Comparison of ENCODE assay signal across 8 cellular contexts in the genomic region with DNA sequence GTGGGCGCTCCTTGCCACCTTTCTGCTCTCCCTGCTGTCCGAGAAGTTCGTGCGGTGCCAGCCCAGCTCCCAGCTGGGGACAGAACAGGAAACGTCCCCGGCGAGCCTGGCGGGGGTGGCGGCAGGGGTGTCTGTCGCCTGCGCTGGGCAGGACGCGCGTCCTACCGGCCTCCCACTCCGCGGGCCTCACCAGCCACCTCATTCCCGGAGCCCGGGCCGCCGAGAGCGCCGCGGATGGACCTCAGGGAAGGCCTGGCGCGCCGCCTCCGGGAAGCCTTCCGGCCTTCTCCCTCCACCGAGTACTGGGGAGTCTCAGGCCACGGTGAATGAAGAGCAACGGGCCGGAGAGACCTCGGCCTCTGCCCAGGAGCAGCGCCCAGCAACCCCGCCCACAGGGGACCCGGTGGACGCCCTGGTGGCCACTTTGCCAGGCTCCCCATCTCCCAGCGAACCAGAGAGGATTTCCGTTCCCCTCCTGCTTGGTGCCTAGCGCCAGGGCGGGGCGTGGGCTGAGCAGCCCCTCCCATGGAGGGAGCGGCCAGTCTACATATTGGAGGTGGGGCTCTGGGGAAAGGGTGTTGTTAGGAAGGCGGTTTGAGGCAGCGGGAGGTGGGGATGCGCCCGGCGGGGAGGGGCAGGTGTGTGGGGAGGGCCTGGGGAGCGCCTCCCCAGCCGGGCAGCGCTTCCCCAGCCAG. TPM values are rescaled to one million over a fixed set of nuclear protein-coding genes. Genes with fewer than 3 reads are reported as not detected.
DNase-seq lines count a peak whose midpoint lies in the region; ATAC-seq, FAIRE-seq and TF ChIP-seq lines count a peak whose summit lies in the region.

No MANE protein-coding gene starts in this region.

- H3K4me1 Mint-ChIP-seq in activated CD4-positive, alpha-beta T cell treated with anti-CD3 and anti-CD28 coated beads, Interleukin-2, amount 10 ng/mL, durations not matched to agents 24 days and 14 days = peaks cover 11% of the 10 kb centered on the region
- peaks cover 55% of the 10 kb centered on the region for H3K4me1 Mint-ChIP-seq in dendritic cell treated with granulocyte-macrophage colony-stimulating factor and Interleukin-4, amounts not matched to agents 40 ng/mL and 50 ng/mL, for 4 days (ENCODE audit: low read depth)

- TF ChIP-seq POLR2A in GM18505 (IDR thresholded peaks at IDR 0.05; ENCODE audit: borderline replicate concordance, extremely low read depth, insufficient read depth, insufficient read length) = no peak
- TF ChIP-seq POLR2A in HepG2 (IDR thresholded peaks at IDR 0.05; ENCODE audit: insufficient read depth in 1 of 2, low read depth in 2 of 2, low read length in 2 of 2) = no peak

- CTCF ChIA-PET in HepG2 (lab: Yijun Ruan, JAX; ENCODE audit: low intra/inter-chr PET ratio, low total read pairs) = interaction anchor here (2.0 kb wide), 1 partner anchor 133 kb away, joined by 18 read pairs; no protein-coding TSS in a partner anchor

- TF ChIP-seq RAD21 in HepG2 (CRISPR knock-in tag; IDR thresholded peaks at IDR 0.05) = no peak

- H3K36me3 Mint-ChIP-seq in activated CD4-positive, alpha-beta T cell treated with anti-CD3 and anti-CD28 coated beads, Interleukin-2, amount 10 ng/mL, durations not matched to agents 24 days and 14 days (ENCODE audit: low read depth) = peaks cover 4% of the 10 kb centered on the region
- no peaks in the 10 kb centered on the region for H3K36me3 Mint-ChIP-seq in dendritic cell treated with granulocyte-macrophage colony-stimulating factor and Interleukin-4, amounts not matched to agents 40 ng/mL and 50 ng/mL, for 4 days (ENCODE audit: low read depth)

- H3K4me3 Mint-ChIP-seq in activated CD4-positive, alpha-beta T cell treated with anti-CD3 and anti-CD28 coated beads, Interleukin-2, amount 10 ng/mL, durations not matched to agents 24 days and 14 days = peak overlapping the region; percentile 93
- peak overlapping the region; percentile 86 for H3K4me3 Mint-ChIP-seq in dendritic cell treated with granulocyte-macrophage colony-stimulating factor and Interleukin-4, amounts not matched to agents 40 ng/mL and 50 ng/mL, for 4 days

- intact Hi-C loops in activated CD4-positive, alpha-beta T cell treated with anti-CD3 and anti-CD28 coated beads, Interleukin-2, amount 10 ng/mL, durations not matched to agents 24 days and 14 days (cut with micrococcal nuclease) = loop anchor here (1.0 to 5.0 kb wide), 4 partner anchors 20 to 244 kb away; a partner anchor contains a TSS
- intact Hi-C loops in dendritic cell treated with granulocyte-macrophage colony-stimulating factor and Interleukin-4, amounts not matched to agents 40 ng/mL and 50 ng/mL, for 4 days (cut with micrococcal nuclease) = loop anchor here (5.0 kb wide), 1 partner anchor 349 kb away; no protein-coding TSS in a partner anchor
- intact Hi-C loops in HepG2 (cut with micrococcal nuclease; ENCODE audit: unreplicated experiment) = loop anchor here (2.0 kb wide), 1 partner anchor 20 kb away; a partner anchor contains a TSS

- ATAC-seq in GM18505 (IDR thresholded peaks at IDR 0.05; ENCODE audit: unreplicated experiment) = peak; percentile 25
- peak; percentile 30 for ATAC-seq in HG03045 (IDR thresholded peaks at IDR 0.05; ENCODE audit: unreplicated experiment)
- ATAC-seq in HepG2 = peak; percentile 56

- H3K9me3 Mint-ChIP-seq in activated CD4-positive, alpha-beta T cell treated with anti-CD3 and anti-CD28 coated beads, Interleukin-2, amount 10 ng/mL, durations not matched to agents 24 days and 14 days = no peaks in the 10 kb centered on the region
- no peaks in the 10 kb centered on the region for H3K9me3 Mint-ChIP-seq in dendritic cell treated with granulocyte-macrophage colony-stimulating factor and Interleukin-4, amounts not matched to agents 40 ng/mL and 50 ng/mL, for 4 days

- peak overlapping the region; percentile 76 for H3K9ac ChIP-seq in HepG2 (ENCODE audit: insufficient read depth, low read depth, low read length)

- H3K79me2 ChIP-seq in HepG2 (ENCODE audit: insufficient read depth, low read length) = no peaks in the 10 kb centered on the region

- no peak for TF ChIP-seq CTCF in 22Rv1 (IDR thresholded peaks at IDR 0.05)
- no peak for TF ChIP-seq CTCF in HepG2 (CRISPR knock-in tag; IDR thresholded peaks at IDR 0.05)

- 0% methylated on average over 8 of the region's 52 CpGs for WGBS in HepG2 (ENCODE audit: low lambda C conversion rate)

- DNase-seq in NCI-H345 (lab: John Stamatoyannopoulos, UW) = peak; percentile 95
- DNase-seq in activated CD4-positive, alpha-beta T cell treated with anti-CD3 and anti-CD28 coated beads, Interleukin-2, amount 10 ng/mL, durations not matched to agents 24 days and 14 days = peak; percentile 97
- peak; percentile 75 for DNase-seq in HepG2 (ENCODE audit: low spot score)
- peak; percentile 78 for DNase-seq in stimulated activated CD4-positive, alpha-beta T cell treated with anti-CD3 and anti-CD28 coated beads, Interleukin-4, amount 100 ng/mL, for 24 hours

- in situ Hi-C loops in HepG2 (cut with HindIII; ENCODE audit: extremely low pct_ligation_motif_present, low pct_unique_long_range_greater_than_20kb) = loop anchor here (5.0 kb wide), 1 partner anchor 134 kb away; a partner anchor contains a TSS

- H3K4me3 ChIP-seq in HepG2 (replicated peaks in 1 of 3; ENCODE audit: insufficient read depth in 1 of 3, low read depth in 2 of 3, low read length in 3 of 3) = peak overlapping the region; percentile 61 to 80 (median 64)

- H3K4me1 ChIP-seq in HepG2 (ENCODE audit: insufficient read depth, low read length) = peaks cover 82% of the 10 kb centered on the region

- H4K20me1 ChIP-seq in HepG2 (ENCODE audit: insufficient read depth, low read length) = no peaks in the 10 kb centered on the region

- FAIRE-seq in HepG2 (lab: Jason Lieb, UNC) = peak; percentile 15

- peaks cover 4 to 6% of the 10 kb centered on the region in 2 experiments; a peak in 2 of 5 replicates for H3K27me3 ChIP-seq in HepG2 (ENCODE audit: control insufficient read depth in 1 of 2, insufficient read depth in 2 of 2, low read length in 2 of 2)

- BruUV-seq in HepG2 (replicated peaks; lab: Mats Ljungman, UMichigan) = TSS peak; percentile 79

- H3K27ac ChIP-seq in 22Rv1 (peak overlapping the region; percentile 99), HepG2 (ENCODE audit: extremely low read length, insufficient read depth, low read length) (peak overlapping the region; percentile 51)

- TF ChIP-seq EP300 in HepG2 (IDR thresholded peaks at IDR 0.05; ENCODE audit: low read depth in 2 of 2, low read length in 2 of 2) (no peak), HepG2 (CRISPR knock-in tag; IDR thresholded peaks at IDR 0.05; ENCODE audit: borderline replicate concordance) (no peak)

- peak overlapping the region; percentile 85 for H3K4me2 ChIP-seq in HepG2 (ENCODE audit: low read depth, low read length)

- peak overlapping the region; percentile 95 for H3K27ac Mint-ChIP-seq in activated CD4-positive, alpha-beta T cell treated with anti-CD3 and anti-CD28 coated beads, Interleukin-2, amount 10 ng/mL, durations not matched to agents 24 days and 14 days
- peak overlapping the region; percentile 92 for H3K27ac Mint-ChIP-seq in dendritic cell treated with granulocyte-macrophage colony-stimulating factor and Interleukin-4, amounts not matched to agents 40 ng/mL and 50 ng/mL, for 4 days

- H3K36me3 ChIP-seq in HepG2 (replicated peaks in 1 of 2; ENCODE audit: control insufficient read depth in 1 of 2, insufficient read depth in 2 of 2, low read length in 2 of 2) = no peaks in the 10 kb centered on the region

- H3K27me3 Mint-ChIP-seq in activated CD4-positive, alpha-beta T cell treated with anti-CD3 and anti-CD28 coated beads, Interleukin-2, amount 10 ng/mL, durations not matched to agents 24 days and 14 days = peaks cover 4% of the 10 kb centered on the region
- H3K27me3 Mint-ChIP-seq in dendritic cell treated with granulocyte-macrophage colony-stimulating factor and Interleukin-4, amounts not matched to agents 40 ng/mL and 50 ng/mL, for 4 days = peaks cover 30% of the 10 kb centered on the region

- H2AFZ ChIP-seq in HepG2 (ENCODE audit: low read length) = no peak overlapping the region

- no peaks in the 10 kb centered on the region for H3K9me3 ChIP-seq in HepG2 (ENCODE audit: low read length)

- POLR2A ChIA-PET in HepG2 (lab: Yijun Ruan, JAX) = interaction anchor here (0.6 to 3.4 kb wide), 20 partner anchors 9 to 1308 kb away, joined by 3 to 38 read pairs (median 5); a partner anchor contains a TSS

RNA-seq across cellular contexts. Expression of a gene that starts 9.5 kb away (rescaled TPM):
- total RNA-seq in activated CD4-positive, alpha-beta T cell treated with anti-CD3 and anti-CD28 coated beads, Interleukin-2, amount 10 ng/mL, durations not matched to agents 24 days and 14 days = 207 and 209 TPM in 2 replicates
- total RNA-seq in HepG2 (2016; rRNA removed; fragmentation: Illumina TruSeq; extraction: Trizol) = 6.2 and 11.9 TPM in 2 replicates
- total RNA-seq in HepG2 (2016; cell fraction: cytosol; rRNA removed; fragmentation: Illumina TruSeq; extraction: Trizol; ENCODE audit: low read depth) = 7.1 and 8.0 TPM in 2 replicates
- total RNA-seq in HepG2 (2016; cell fraction: insoluble cytoplasmic fraction; rRNA removed; fragmentation: Illumina TruSeq; extraction: Trizol) = 5.5 and 13.2 TPM in 2 replicates
- total RNA-seq in HepG2 (2016; cell fraction: membrane; rRNA removed; fragmentation: Illumina TruSeq; extraction: Trizol) = 10.5 and 12.4 TPM in 2 replicates
- 11.2 and 11.3 TPM in 2 replicates for total RNA-seq in HepG2 (2016; cell fraction: nucleus; rRNA removed; fragmentation: Illumina TruSeq; extraction: Trizol)
- polyA plus RNA-seq in HepG2 (2011; rRNA removed) = 49.9 and 70.7 TPM in 2 replicates
- 24.2 and 35.1 TPM in 2 replicates for polyA plus RNA-seq in HepG2 (2011; cell fraction: cytosol; rRNA removed)
- polyA plus RNA-seq in HepG2 (2011; cell fraction: nucleus; rRNA removed) = 534 and 601 TPM in 2 replicates
- polyA plus RNA-seq in HepG2 (2012) = 20.3 and 22.1 TPM in 2 replicates
- polyA plus RNA-seq in HepG2 (2016; cell fraction: cytosol; fragmentation: Illumina TruSeq; extraction: Trizol; ENCODE audit: low read depth) = 6.2 and 6.4 TPM in 2 replicates
- polyA plus RNA-seq in HepG2 (2016; cell fraction: insoluble cytoplasmic fraction; fragmentation: Illumina TruSeq; extraction: Trizol; ENCODE audit: low read depth) = 5.6 and 7.2 TPM in 2 replicates
- polyA plus RNA-seq in HepG2 (2016; cell fraction: membrane; fragmentation: Illumina TruSeq; extraction: Trizol; ENCODE audit: low read depth) = 9.0 and 10.4 TPM in 2 replicates
- polyA plus RNA-seq in HepG2 (2016; cell fraction: nucleus; fragmentation: Illumina TruSeq; extraction: Trizol; ENCODE audit: insufficient read depth, low read depth) = 35.7 and 39.2 TPM in 2 replicates
- 0.61 and 40.6 TPM in 2 replicates for polyA minus RNA-seq in HepG2 (2011; rRNA and poly(A)+ RNA removed; ENCODE audit: low replicate concordance)
- 12.6 and 13.8 TPM in 2 replicates for polyA minus RNA-seq in HepG2 (2011; cell fraction: cytosol; rRNA and poly(A)+ RNA removed)
- 32.2 and 34.3 TPM in 2 replicates for polyA minus RNA-seq in HepG2 (2011; cell fraction: nucleus; rRNA and poly(A)+ RNA removed)

RNA-seq across cellular contexts. Expression of a gene that starts 16.6 kb away (rescaled TPM):
- total RNA-seq in activated CD4-positive, alpha-beta T cell treated with anti-CD3 and anti-CD28 coated beads, Interleukin-2, amount 10 ng/mL, durations not matched to agents 24 days and 14 days = not detected in 2 replicates
- total RNA-seq in HepG2 (2016; rRNA removed; fragmentation: Illumina TruSeq; extraction: Trizol) = not detected in 2 replicates
- total RNA-seq in HepG2 (2016; cell fraction: cytosol; rRNA removed; fragmentation: Illumina TruSeq; extraction: Trizol; ENCODE audit: low read depth) = not detected in 2 replicates
- not detected in 2 replicates for total RNA-seq in HepG2 (2016; cell fraction: insoluble cytoplasmic fraction; rRNA removed; fragmentation: Illumina TruSeq; extraction: Trizol)
- total RNA-seq in HepG2 (2016; cell fraction: membrane; rRNA removed; fragmentation: Illumina TruSeq; extraction: Trizol) = not detected in 2 replicates
- not detected in 2 replicates for total RNA-seq in HepG2 (2016; cell fraction: nucleus; rRNA removed; fragmentation: Illumina TruSeq; extraction: Trizol)
- polyA plus RNA-seq in HepG2 (2011; rRNA removed) = 0.05 TPM in 1 of 2 replicates, not detected in the other
- not detected in 2 replicates for polyA plus RNA-seq in HepG2 (2011; cell fraction: cytosol; rRNA removed)
- polyA plus RNA-seq in HepG2 (2011; cell fraction: nucleus; rRNA removed) = not detected in 2 replicates
- not detected in 2 replicates for polyA plus RNA-seq in HepG2 (2012)
- polyA plus RNA-seq in HepG2 (2016; cell fraction: cytosol; fragmentation: Illumina TruSeq; extraction: Trizol; ENCODE audit: low read depth) = not detected in 2 replicates
- not detected in 2 replicates for polyA plus RNA-seq in HepG2 (2016; cell fraction: insoluble cytoplasmic fraction; fragmentation: Illumina TruSeq; extraction: Trizol; ENCODE audit: low read depth)
- not detected in 2 replicates for polyA plus RNA-seq in HepG2 (2016; cell fraction: membrane; fragmentation: Illumina TruSeq; extraction: Trizol; ENCODE audit: low read depth)
- not detected in 2 replicates for polyA plus RNA-seq in HepG2 (2016; cell fraction: nucleus; fragmentation: Illumina TruSeq; extraction: Trizol; ENCODE audit: insufficient read depth, low read depth)
- polyA minus RNA-seq in HepG2 (2011; rRNA and poly(A)+ RNA removed; ENCODE audit: low replicate concordance) = not detected in 2 replicates
- not detected in 2 replicates for polyA minus RNA-seq in HepG2 (2011; cell fraction: cytosol; rRNA and poly(A)+ RNA removed)
- not detected in 2 replicates for polyA minus RNA-seq in HepG2 (2011; cell fraction: nucleus; rRNA and poly(A)+ RNA removed)

RNA-seq across cellular contexts. Expression of a gene that starts 20.3 kb away (rescaled TPM):
- total RNA-seq in activated CD4-positive, alpha-beta T cell treated with anti-CD3 and anti-CD28 coated beads, Interleukin-2, amount 10 ng/mL, durations not matched to agents 24 days and 14 days = 55.2 and 56.7 TPM in 2 replicates
- total RNA-seq in HepG2 (2016; rRNA removed; fragmentation: Illumina TruSeq; extraction: Trizol) = 9.2 and 19.3 TPM in 2 replicates
- 15.2 and 19.7 TPM in 2 replicates for total RNA-seq in HepG2 (2016; cell fraction: cytosol; rRNA removed; fragmentation: Illumina TruSeq; extraction: Trizol; ENCODE audit: low read depth)
- total RNA-seq in HepG2 (2016; cell fraction: insoluble cytoplasmic fraction; rRNA removed; fragmentation: Illumina TruSeq; extraction: Trizol) = 9.5 and 17.6 TPM in 2 replicates
- total RNA-seq in HepG2 (2016; cell fraction: membrane; rRNA removed; fragmentation: Illumina TruSeq; extraction: Trizol) = 5.3 and 5.7 TPM in 2 replicates
- 19.2 TPM in 2 replicates for total RNA-seq in HepG2 (2016; cell fraction: nucleus; rRNA removed; fragmentation: Illumina TruSeq; extraction: Trizol)
- 17.2 and 17.4 TPM in 2 replicates for polyA plus RNA-seq in HepG2 (2011; rRNA removed)
- 7.9 and 10.5 TPM in 2 replicates for polyA plus RNA-seq in HepG2 (2011; cell fraction: cytosol; rRNA removed)
- 84.3 and 91.7 TPM in 2 replicates for polyA plus RNA-seq in HepG2 (2011; cell fraction: nucleus; rRNA removed)
- polyA plus RNA-seq in HepG2 (2012) = 11.1 and 12.3 TPM in 2 replicates
- polyA plus RNA-seq in HepG2 (2016; cell fraction: cytosol; fragmentation: Illumina TruSeq; extraction: Trizol; ENCODE audit: low read depth) = 0.83 and 1.3 TPM in 2 replicates
- polyA plus RNA-seq in HepG2 (2016; cell fraction: insoluble cytoplasmic fraction; fragmentation: Illumina TruSeq; extraction: Trizol; ENCODE audit: low read depth) = 6.9 and 9.3 TPM in 2 replicates
- polyA plus RNA-seq in HepG2 (2016; cell fraction: membrane; fragmentation: Illumina TruSeq; extraction: Trizol; ENCODE audit: low read depth) = 1.5 and 2.2 TPM in 2 replicates
- 33.9 and 43.9 TPM in 2 replicates for polyA plus RNA-seq in HepG2 (2016; cell fraction: nucleus; fragmentation: Illumina TruSeq; extraction: Trizol; ENCODE audit: insufficient read depth, low read depth)
- 27.8 and 43.6 TPM in 2 replicates for polyA minus RNA-seq in HepG2 (2011; rRNA and poly(A)+ RNA removed; ENCODE audit: low replicate concordance)
- polyA minus RNA-seq in HepG2 (2011; cell fraction: cytosol; rRNA and poly(A)+ RNA removed) = 14.8 and 18.2 TPM in 2 replicates
- 56.7 and 65.1 TPM in 2 replicates for polyA minus RNA-seq in HepG2 (2011; cell fraction: nucleus; rRNA and poly(A)+ RNA removed)

RNA-seq across cellular contexts. Expression of a gene that starts 39.9 kb away (rescaled TPM):
- 42.3 and 43.5 TPM in 2 replicates for total RNA-seq in activated CD4-positive, alpha-beta T cell treated with anti-CD3 and anti-CD28 coated beads, Interleukin-2, amount 10 ng/mL, durations not matched to agents 24 days and 14 days
- 14.1 and 16.8 TPM in 2 replicates for total RNA-seq in HepG2 (2016; rRNA removed; fragmentation: Illumina TruSeq; extraction: Trizol)
- 3.3 and 4.6 TPM in 2 replicates for total RNA-seq in HepG2 (2016; cell fraction: cytosol; rRNA removed; fragmentation: Illumina TruSeq; extraction: Trizol; ENCODE audit: low read depth)
- 14.4 and 15.6 TPM in 2 replicates for total RNA-seq in HepG2 (2016; cell fraction: insoluble cytoplasmic fraction; rRNA removed; fragmentation: Illumina TruSeq; extraction: Trizol)
- total RNA-seq in HepG2 (2016; cell fraction: membrane; rRNA removed; fragmentation: Illumina TruSeq; extraction: Trizol) = 9.8 and 9.9 TPM in 2 replicates
- total RNA-seq in HepG2 (2016; cell fraction: nucleus; rRNA removed; fragmentation: Illumina TruSeq; extraction: Trizol) = 8.9 and 10.7 TPM in 2 replicates
- polyA plus RNA-seq in HepG2 (2011; rRNA removed) = 22.1 and 29.5 TPM in 2 replicates
- polyA plus RNA-seq in HepG2 (2011; cell fraction: cytosol; rRNA removed) = 24.7 and 29.1 TPM in 2 replicates
- polyA plus RNA-seq in HepG2 (2011; cell fraction: nucleus; rRNA removed) = 72.9 and 75.2 TPM in 2 replicates
- 22.4 and 26.9 TPM in 2 replicates for polyA plus RNA-seq in HepG2 (2012)
- polyA plus RNA-seq in HepG2 (2016; cell fraction: cytosol; fragmentation: Illumina TruSeq; extraction: Trizol; ENCODE audit: low read depth) = 4.6 and 4.8 TPM in 2 replicates
- 20.7 and 24.0 TPM in 2 replicates for polyA plus RNA-seq in HepG2 (2016; cell fraction: insoluble cytoplasmic fraction; fragmentation: Illumina TruSeq; extraction: Trizol; ENCODE audit: low read depth)
- 11.7 and 12.0 TPM in 2 replicates for polyA plus RNA-seq in HepG2 (2016; cell fraction: membrane; fragmentation: Illumina TruSeq; extraction: Trizol; ENCODE audit: low read depth)
- 24.3 and 25.8 TPM in 2 replicates for polyA plus RNA-seq in HepG2 (2016; cell fraction: nucleus; fragmentation: Illumina TruSeq; extraction: Trizol; ENCODE audit: insufficient read depth, low read depth)
- 3.8 and 32.9 TPM in 2 replicates for polyA minus RNA-seq in HepG2 (2011; rRNA and poly(A)+ RNA removed; ENCODE audit: low replicate concordance)
- polyA minus RNA-seq in HepG2 (2011; cell fraction: cytosol; rRNA and poly(A)+ RNA removed) = 16.2 and 16.4 TPM in 2 replicates
- 5.8 and 7.5 TPM in 2 replicates for polyA minus RNA-seq in HepG2 (2011; cell fraction: nucleus; rRNA and poly(A)+ RNA removed)

Comparison
In these comparisons a context has a peak if more than half of its experiments do, and no peak if none do; other contexts are left out.
1. Peak in every context shown above with its lines: DNase-seq, ATAC-seq, H3K4me3 ChIP-seq and H3K27ac ChIP-seq.
2. RNA of a gene that starts 9.5 kb away (total RNA-seq): 207 to 209 TPM in activated CD4-positive, alpha-beta T cell treated with anti-CD3 and anti-CD28 coated beads, Interleukin-2, amount 10 ng/mL, durations not matched to agents 24 days and 14 days; 5.5 to 13.2 TPM in HepG2; every median in the first group is over 10 times any median in the second.